In the genomic region with DNA sequence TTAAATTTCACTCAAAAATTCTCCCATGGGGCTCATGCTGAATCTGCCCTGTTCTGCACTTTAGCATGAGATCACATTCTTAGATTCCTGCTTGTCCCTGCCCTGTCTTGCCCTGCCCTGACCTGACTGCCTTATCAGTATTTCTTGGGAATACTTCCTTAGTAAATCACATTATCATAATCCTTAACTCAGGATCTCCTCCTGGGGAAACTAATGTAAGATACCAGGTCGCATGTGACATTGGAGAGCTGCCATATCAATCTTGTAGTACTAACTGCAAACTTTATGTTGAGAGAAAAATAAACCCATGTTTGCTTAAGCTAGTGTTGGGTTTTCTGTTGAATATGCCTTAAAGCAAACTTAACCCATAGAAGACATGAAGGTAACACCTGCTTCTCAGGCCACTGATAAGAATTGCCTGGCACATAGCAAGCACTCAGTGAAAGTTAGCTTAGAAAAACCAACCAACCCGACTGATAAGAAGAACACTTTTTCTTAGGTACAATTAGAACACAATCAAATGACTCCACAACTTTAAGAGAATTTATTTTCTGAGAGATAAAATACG, we compare ENCODE assay signal across 29 cellular contexts. TPM values are rescaled to one million over a fixed set of nuclear protein-coding genes. Genes with fewer than 3 reads are reported as not detected.
"Had no signal": no experiment of that assay in that cellular context is flagged by ENCODE, and none has a peak within 500 bp of the region (broad histone marks: within the 10 kb centered on the region; RNA-seq: fewer than 3 reads in every experiment).

No MANE protein-coding gene starts in this region.

- H3K27me3 Mint-ChIP-seq: brain had no signal

- H3K36me3 Mint-ChIP-seq: activated CD8-positive, alpha-beta memory T cell treated with anti-CD3 and anti-CD28 coated beads, Interleukin-2, amount 10 ng/mL, durations not matched to agents 7 days and 5 days; activated naive CD4-positive, alpha-beta T cell treated with anti-CD3 and anti-CD28 coated beads, Interleukin-2, amount 50 U/mL, for 24 hours; IgD-negative memory B cell had no signal

- H3K36me3 ChIP-seq: ascending aorta, cardiac muscle cell had no signal

- H3K4me3 ChIP-seq: ascending aorta, cardiac muscle cell, SK-N-MC had no signal

- H3K27ac ChIP-seq: ascending aorta, cardiac muscle cell, SK-N-MC had no signal

- H3K27me3 ChIP-seq: ascending aorta, cardiac muscle cell had no signal

- DNase-seq: activated B cell treated with CpG ODN at 0.5 μM for 24 hours; activated CD4-positive, alpha-beta T cell treated with anti-CD3 and anti-CD28 coated beads for 1 hour; activated CD4-positive, alpha-beta T cell treated with anti-CD3 and anti-CD28 coated beads, Interleukin-2, amount 10 ng/mL, durations not matched to agents 24 days and 14 days; activated CD4-positive, alpha-beta T cell treated with anti-CD3 and anti-CD28 coated beads, Interleukin-2, amount 50 U/mL, for 48 hours; activated CD8-positive, alpha-beta memory T cell treated with anti-CD3 and anti-CD28 coated beads, Interleukin-2, amount 10 ng/mL, durations not matched to agents 7 days and 5 days; activated effector memory CD4-positive, alpha-beta T cell treated with Interleukin-2 at 50 U/mL for 16 hours; activated naive CD4-positive, alpha-beta T cell; activated T-cell treated with anti-CD3 and anti-CD28 coated beads, Interleukin-2, amount 50 U/mL, for 24 hours; amniotic stem cell; KG1; MM.1S; NCI-H146; NCI-H187 treated with DMSO at 0.1 percent for 48 hours; NCI-H2081 treated with DMSO at 0.1 percent for 48 hours; NCI-H446 treated with DMSO at 0.1 percent for 48 hours; NCI-H524 treated with DMSO at 0.1 percent for 48 hours; NCI-H748 treated with DMSO at 0.1 percent for 48 hours; OCI-M1; RPMI8226; T-helper 1 cell had no signal

- H3K4me1 Mint-ChIP-seq: activated B cell treated with CpG ODN at 0.5 μM for 24 hours; activated CD4-positive, alpha-beta T cell treated with anti-CD3 and anti-CD28 coated beads, Interleukin-2, amount 10 ng/mL, durations not matched to agents 24 days and 14 days; activated CD8-positive, alpha-beta memory T cell treated with anti-CD3 and anti-CD28 coated beads, Interleukin-2, amount 10 ng/mL, durations not matched to agents 7 days and 5 days; activated naive CD4-positive, alpha-beta T cell treated with anti-CD3 and anti-CD28 coated beads, Interleukin-2, amount 50 U/mL, for 24 hours; brain; IgD-negative memory B cell had no signal

- H3K9me3 Mint-ChIP-seq: activated naive CD4-positive, alpha-beta T cell treated with anti-CD3 and anti-CD28 coated beads, Interleukin-2, amount 50 U/mL, for 24 hours; activated T-helper 1 cell treated with anti-CD3 and anti-CD28 coated beads, Interleukin-12 subunit alpha, Interleukin-12 subunit beta, Interleukin-2, Interleukin-4 antibody, amounts not matched to agents 30 ng/mL and 10 ng/mL and 1 ng/mL, durations not matched to agents 14 hours and 24 hours and 36 hours had no signal

- H3K27ac Mint-ChIP-seq: activated B cell treated with CpG ODN at 0.5 μM for 24 hours; activated CD4-positive, alpha-beta T cell treated with anti-CD3 and anti-CD28 coated beads, Interleukin-2, amount 10 ng/mL, durations not matched to agents 24 days and 14 days; activated CD8-positive, alpha-beta memory T cell treated with anti-CD3 and anti-CD28 coated beads, Interleukin-2, amount 10 ng/mL, durations not matched to agents 7 days and 5 days; activated naive CD4-positive, alpha-beta T cell treated with anti-CD3 and anti-CD28 coated beads, Interleukin-2, amount 50 U/mL, for 24 hours; activated T-cell treated with anti-CD3 and anti-CD28 coated beads, Interleukin-2, amount 50 U/mL, for 24 hours; activated T-helper 1 cell treated with anti-CD3 and anti-CD28 coated beads, Interleukin-12 subunit alpha, Interleukin-12 subunit beta, Interleukin-2, Interleukin-4 antibody, amounts not matched to agents 30 ng/mL and 10 ng/mL and 1 ng/mL, durations not matched to agents 14 hours and 24 hours and 36 hours; brain; IgD-negative memory B cell had no signal

- H3K9me3 ChIP-seq: ascending aorta had no signal

- H3K4me3 Mint-ChIP-seq: activated B cell treated with CpG ODN at 0.5 μM for 24 hours; activated CD4-positive, alpha-beta T cell treated with anti-CD3 and anti-CD28 coated beads, Interleukin-2, amount 10 ng/mL, durations not matched to agents 24 days and 14 days; activated CD8-positive, alpha-beta memory T cell treated with anti-CD3 and anti-CD28 coated beads, Interleukin-2, amount 10 ng/mL, durations not matched to agents 7 days and 5 days; activated naive CD4-positive, alpha-beta T cell treated with anti-CD3 and anti-CD28 coated beads, Interleukin-2, amount 50 U/mL, for 24 hours; activated T-cell treated with anti-CD3 and anti-CD28 coated beads, Interleukin-2, amount 50 U/mL, for 24 hours; activated T-helper 1 cell treated with anti-CD3 and anti-CD28 coated beads, Interleukin-12 subunit alpha, Interleukin-12 subunit beta, Interleukin-2, Interleukin-4 antibody, amounts not matched to agents 30 ng/mL and 10 ng/mL and 1 ng/mL, durations not matched to agents 14 hours and 24 hours and 36 hours; brain; IgD-negative memory B cell had no signal

RNA-seq across cellular contexts. Expression of a gene that starts 53.3 kb away (rescaled TPM):
- total RNA-seq: activated B cell treated with CpG ODN at 0.5 μM for 24 hours; activated CD4-positive, alpha-beta T cell treated with anti-CD3 and anti-CD28 coated beads, Interleukin-2, amount 10 ng/mL, durations not matched to agents 24 days and 14 days; activated CD8-positive, alpha-beta memory T cell treated with anti-CD3 and anti-CD28 coated beads, Interleukin-2, amount 10 ng/mL, durations not matched to agents 7 days and 5 days; activated T-helper 1 cell treated with anti-CD3 and anti-CD28 coated beads, Interleukin-12 subunit alpha, Interleukin-12 subunit beta, Interleukin-2, Interleukin-4 antibody, amounts not matched to agents 30 ng/mL and 10 ng/mL and 1 ng/mL, durations not matched to agents 14 hours and 24 hours and 36 hours; cardiac muscle cell; T-helper 2 cell treated with Interferon-gamma antibody and Interleukin-4, amounts not matched to agents 100 ng/mL and 5 ng/mL, for 36 hours had no signal
- polyA plus RNA-seq: cardiac muscle cell, IgD-negative memory B cell had no signal

RNA-seq across cellular contexts. Expression of a gene that starts 59.3 kb away (rescaled TPM):
- total RNA-seq: activated B cell treated with CpG ODN at 0.5 μM for 24 hours; activated CD4-positive, alpha-beta T cell treated with anti-CD3 and anti-CD28 coated beads, Interleukin-2, amount 10 ng/mL, durations not matched to agents 24 days and 14 days; activated CD8-positive, alpha-beta memory T cell treated with anti-CD3 and anti-CD28 coated beads, Interleukin-2, amount 10 ng/mL, durations not matched to agents 7 days and 5 days; activated T-helper 1 cell treated with anti-CD3 and anti-CD28 coated beads, Interleukin-12 subunit alpha, Interleukin-12 subunit beta, Interleukin-2, Interleukin-4 antibody, amounts not matched to agents 30 ng/mL and 10 ng/mL and 1 ng/mL, durations not matched to agents 14 hours and 24 hours and 36 hours; ascending aorta; cardiac muscle cell; Right ventricle myocardium inferior; T-helper 2 cell treated with Interferon-gamma antibody and Interleukin-4, amounts not matched to agents 100 ng/mL and 5 ng/mL, for 36 hours had no signal
- polyA plus RNA-seq: cardiac muscle cell, IgD-negative memory B cell had no signal
